Comparison of ENCODE assay signal across 8 cellular contexts in genomic region chr19:2475018-2475701, GRCh38. TPM values are rescaled to one million over a fixed set of nuclear protein-coding genes. Genes with fewer than 3 reads are reported as not detected.
DNase-seq lines count a peak whose midpoint lies in the region; ATAC-seq and TF ChIP-seq lines count a peak whose summit lies in the region.

No MANE protein-coding gene starts in this region.

- intact Hi-C loops in left ventricle myocardium superior (cut with micrococcal nuclease), result loop anchor here (5.0 to 10.0 kb wide), 2 partner anchors 67 to 140 kb away; no protein-coding TSS in a partner anchor

- H3K9me3 Mint-ChIP-seq in activated naive CD8-positive, alpha-beta T cell treated with anti-CD3 and anti-CD28 coated beads, Interleukin-2, amount 50 U/mL, for 24 hours, result no peaks in the 10 kb centered on the region

- no peak for TF ChIP-seq CTCF in GM10248 (IDR thresholded peaks at IDR 0.05; ENCODE audit: control extremely low read depth, extremely low read depth, low read depth, missing control alignments)
- TF ChIP-seq CTCF in retinal pigment epithelial cell (conservative IDR thresholded peaks at IDR 0.05; ENCODE audit: low read depth, low read length), result no peak

- H3K36me3 ChIP-seq in SK-N-MC (ENCODE audit: insufficient read depth, low read length), result no peaks in the 10 kb centered on the region

- H3K4me3 ChIP-seq in SK-N-MC, result peak overlapping the region; percentile 96
- peak overlapping the region; percentile 60 for H3K4me3 ChIP-seq in retinal pigment epithelial cell (ENCODE audit: low read length)

- DNase-seq in GM10248 (ENCODE audit: extremely low spot score), result peak; percentile 70
- no peak for DNase-seq in SK-N-MC (ENCODE audit: low read depth, low spot score)
- peak; percentile 76 for DNase-seq in activated naive CD8-positive, alpha-beta T cell treated with anti-CD3 and anti-CD28 coated beads, Interleukin-2, amount 50 U/mL, for 24 hours
- peak; percentile 77 for DNase-seq in left ventricle myocardium superior
- DNase-seq in retinal pigment epithelial cell (ENCODE audit: low read depth), result no peak
- DNase-seq in NCI-H82 (lab: John Stamatoyannopoulos, UW), result no peak

- CTCF ChIA-PET in GM10248 (lab: Yijun Ruan, JAX), result interaction anchor here (0.7 to 6.7 kb wide), 8 partner anchors 10 to 173 kb away, joined by 3 to 126 read pairs (median 5); no protein-coding TSS in a partner anchor

- H3K9me3 ChIP-seq in SK-N-MC (ENCODE audit: low read depth, low read length), result no peaks in the 10 kb centered on the region

- H3K27me3 Mint-ChIP-seq in activated naive CD8-positive, alpha-beta T cell treated with anti-CD3 and anti-CD28 coated beads, Interleukin-2, amount 50 U/mL, for 24 hours, result peaks cover 6% of the 10 kb centered on the region

- H3K4me1 Mint-ChIP-seq in activated naive CD8-positive, alpha-beta T cell treated with anti-CD3 and anti-CD28 coated beads, Interleukin-2, amount 50 U/mL, for 24 hours, result peaks cover 38% of the 10 kb centered on the region

- peak overlapping the region; percentile 95 for H3K4me3 Mint-ChIP-seq in activated naive CD8-positive, alpha-beta T cell treated with anti-CD3 and anti-CD28 coated beads, Interleukin-2, amount 50 U/mL, for 24 hours

- POLR2A ChIA-PET in GM10248 (lab: Yijun Ruan, JAX), result interaction anchor here (0.6 to 4.7 kb wide), 77 partner anchors 8 to 1794 kb away, joined by 3 to 275 read pairs (median 6); partner anchors contain the start of genes AP3D1, CIRBP, DOT1L and LMNB2

- H3K27ac ChIP-seq in SK-N-MC, result no peak overlapping the region

- ATAC-seq in HG03025 (IDR thresholded peaks at IDR 0.05; ENCODE audit: low FRiP score, unreplicated experiment) (peak; percentile 3), left ventricle myocardium superior (peak; percentile 45), GM21825 (IDR thresholded peaks at IDR 0.05; ENCODE audit: unreplicated experiment) (no peak)
- ATAC-seq in activated naive CD8-positive, alpha-beta T cell treated with anti-CD3 and anti-CD28 coated beads, Interleukin-2, amount 50 U/mL, for 24 hours, result peak; percentile 42

- no peak overlapping the region for H3K9ac ChIP-seq in SK-N-MC (ENCODE audit: insufficient read length)

- H3K27ac Mint-ChIP-seq in activated naive CD8-positive, alpha-beta T cell treated with anti-CD3 and anti-CD28 coated beads, Interleukin-2, amount 50 U/mL, for 24 hours, result peak overlapping the region; percentile 91

- peaks cover 29% of the 10 kb centered on the region for H3K36me3 Mint-ChIP-seq in activated naive CD8-positive, alpha-beta T cell treated with anti-CD3 and anti-CD28 coated beads, Interleukin-2, amount 50 U/mL, for 24 hours (ENCODE audit: low read depth)

RNA-seq across cellular contexts. Expression of gene GADD45B, which starts 0.8 kb away (rescaled TPM):
- 42.3 TPM for total RNA-seq in left ventricle myocardium superior

RNA-seq across cellular contexts. Expression of gene LMNB2, which starts 18.4 kb away (rescaled TPM):
- 17.7 TPM for total RNA-seq in left ventricle myocardium superior

RNA-seq across cellular contexts. Expression of gene TIMM13, which starts 47.8 kb away (rescaled TPM):
- 84.1 TPM for total RNA-seq in left ventricle myocardium superior

Comparison
In these comparisons a context has a peak if more than half of its experiments do, and no peak if none do; other contexts are left out.
1. DNase-seq: peak in GM10248 (single experiment), activated naive CD8-positive, alpha-beta T cell treated with anti-CD3 and anti-CD28 coated beads, Interleukin-2, amount 50 U/mL, for 24 hours (single experiment) and left ventricle myocardium superior (single experiment); none in SK-N-MC (single experiment), retinal pigment epithelial cell (single experiment) and NCI-H82 (single experiment).